12 cellular contexts compared by ENCODE assay signal in the genomic region with DNA sequence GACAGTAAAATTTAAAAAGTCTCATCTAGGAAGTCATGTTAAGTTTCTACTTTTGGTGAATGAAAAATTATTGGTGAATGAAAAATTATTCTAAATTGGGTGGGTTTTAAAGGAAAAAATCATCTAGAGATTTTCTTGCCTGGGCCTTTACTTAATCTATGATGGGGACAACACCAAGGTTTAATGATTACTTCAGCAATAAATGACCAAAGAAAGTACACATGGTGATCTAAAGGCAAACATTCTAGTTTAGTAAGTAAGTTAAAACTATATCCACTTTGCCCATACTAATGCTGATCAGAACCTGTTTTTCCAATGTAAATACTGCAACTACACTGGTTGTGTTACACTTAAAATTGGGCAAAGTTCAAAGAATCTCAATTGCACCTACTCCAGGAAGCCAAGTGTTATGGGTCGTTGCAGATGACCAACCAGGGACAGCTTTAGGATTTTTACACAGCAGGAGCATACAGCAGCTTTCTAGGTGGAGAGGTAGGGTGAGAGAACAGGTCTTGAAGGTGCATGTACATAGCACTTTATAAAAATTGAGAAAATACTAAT.
"Had no signal": no experiment of that assay in that cellular context is flagged by ENCODE, and none has a peak within 500 bp of the region (broad histone marks: within the 10 kb centered on the region; RNA-seq: fewer than 3 reads in every experiment).

No MANE protein-coding gene starts in this region.

- H3K9me3 ChIP-seq: testis, vagina had no signal

- H3K27me3 ChIP-seq: brain microvascular endothelial cell, testis, vagina had no signal

- DNase-seq: activated CD4-positive, alpha-beta memory T cell treated with anti-CD3 and anti-CD28 coated beads for 36 hours; activated CD4-positive, alpha-beta T cell treated with anti-CD3 and anti-CD28 coated beads for 1 hour; activated gamma-delta T cell; activated T-cell treated with anti-CD3 and anti-CD28 coated beads, Interleukin-2, amount 50 U/mL, for 4 hours; amygdala; brain microvascular endothelial cell; dermis blood vessel endothelial cell; hippocampal formation; stimulated activated CD4-positive, alpha-beta T cell treated with anti-CD3 and anti-CD28 coated beads, Interleukin-4, amount 100 ng/mL, for 1 hour; stimulated activated CD8-positive, alpha-beta memory T cell treated with anti-CD3 and anti-CD28 coated beads, Interleukin-4, amount 100 ng/mL, for 48 hours; testis had no signal

- H3K4me3 ChIP-seq: testis, vagina had no signal

- H3K36me3 ChIP-seq: brain microvascular endothelial cell, vagina had no signal

- H3K27ac ChIP-seq: brain microvascular endothelial cell, testis, vagina had no signal

- H3K4me1 ChIP-seq: testis, vagina had no signal
